ENCODE assay signal across 8 cellular contexts in the genomic region with DNA sequence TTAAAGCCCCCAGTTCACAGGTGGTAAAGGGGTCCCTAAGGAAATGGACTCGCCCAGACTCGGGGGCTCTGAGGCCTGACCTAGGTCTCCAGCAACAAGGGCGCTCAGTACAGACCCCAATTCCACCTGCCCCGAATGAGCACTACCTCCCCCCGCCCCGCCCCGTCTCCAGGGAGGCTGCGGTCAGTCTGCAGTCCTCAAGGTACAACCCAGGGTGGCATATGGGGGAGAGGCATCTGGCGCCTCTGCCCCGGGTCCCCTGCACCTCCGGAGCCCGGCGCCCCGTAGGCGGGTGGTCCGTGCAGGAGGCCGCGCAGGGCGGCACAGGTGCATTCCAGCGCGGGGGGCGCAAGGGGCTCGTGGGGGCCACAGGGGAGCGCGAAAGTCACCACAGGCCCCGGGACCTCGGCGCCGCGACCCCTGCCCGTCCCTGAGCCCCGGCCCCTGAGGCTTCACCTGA. TPM values are rescaled to one million over a fixed set of nuclear protein-coding genes. Genes with fewer than 3 reads are reported as not detected.
DNase-seq lines count a peak whose midpoint lies in the region; ATAC-seq and TF ChIP-seq lines count a peak whose summit lies in the region.

No MANE protein-coding gene starts in this region.

- peak; percentile 65 for DNase-seq in activated CD8-positive, alpha-beta memory T cell treated with anti-CD3 and anti-CD28 coated beads for 24 hours
- no peak for DNase-seq in activated CD8-positive, alpha-beta memory T cell treated with anti-CD3 and anti-CD28 coated beads, Interleukin-2, amount 50 U/mL, for 48 hours
- DNase-seq in brain microvascular endothelial cell: no peak
- no peak for DNase-seq in T-helper 9 cell
- DNase-seq in stimulated activated CD4-positive, alpha-beta T cell treated with anti-CD3 and anti-CD28 coated beads, Interleukin-12 subunit alpha, Interleukin-12 subunit beta, amount 100 ng/mL, for 4 hours: no peak
- DNase-seq in stimulated activated CD4-positive, alpha-beta T cell treated with anti-CD3 and anti-CD28 coated beads, Interleukin-4, amount 100 ng/mL, for 1 hour: no peak

- ATAC-seq in HG03460 (IDR thresholded peaks at IDR 0.05; ENCODE audit: unreplicated experiment): peak; percentile 25

- no peak for TF ChIP-seq CTCF in brain microvascular endothelial cell (IDR thresholded peaks at IDR 0.05; ENCODE audit: low read depth, low read length, missing control alignments)

- H3K27me3 ChIP-seq in brain microvascular endothelial cell (replicated peaks): no peaks in the 10 kb centered on the region

- H3K4me1 ChIP-seq in mesodermal cell (ENCODE audit: control insufficient read depth, insufficient read depth, low read length, poor library complexity, severe bottlenecking): peaks cover 19% of the 10 kb centered on the region

- in situ Hi-C loops in brain microvascular endothelial cell (cut with HindIII; ENCODE audit: low pct_ligation_motif_present, low sequenced_read_pairs): no loop called here

- H3K4me3 ChIP-seq in brain microvascular endothelial cell (ENCODE audit: low read depth, low read length) (peak overlapping the region; percentile 79), mesodermal cell (ENCODE audit: extremely low read depth, insufficient read depth, low read length, poor library complexity, severe bottlenecking) (peak overlapping the region; percentile 89)

- H3K36me3 ChIP-seq in brain microvascular endothelial cell (replicated peaks) (peaks cover 7% of the 10 kb centered on the region), mesodermal cell (ENCODE audit: control insufficient read depth, insufficient read depth, low read length) (peaks cover 13% of the 10 kb centered on the region)

- no peaks in the 10 kb centered on the region for H3K9me3 ChIP-seq in mesodermal cell (ENCODE audit: control insufficient read depth, low read length)

- H3K27ac ChIP-seq in brain microvascular endothelial cell (peak overlapping the region; percentile 85), mesodermal cell (ENCODE audit: low read depth, low read length, severe bottlenecking) (peak overlapping the region; percentile 67)

- 1 to 3% methylated on average over 20 to 27 of the region's 32 CpGs for WGBS in mesodermal cell (ENCODE audit: insufficient coverage in 2 of 2), 2 experiments

RNA-seq across cellular contexts. Expression of a gene that starts 0.4 kb away (rescaled TPM):
- 197 TPM for polyA plus RNA-seq in mesodermal cell (2013, experiment 1 of 2)
- polyA plus RNA-seq in mesodermal cell (2013, experiment 2 of 2): 170 TPM

RNA-seq across cellular contexts. Expression of a gene that starts 13.0 kb away (rescaled TPM):
- polyA plus RNA-seq in mesodermal cell (2013, experiment 1 of 2): 0.33 TPM
- polyA plus RNA-seq in mesodermal cell (2013, experiment 2 of 2): 0.46 TPM
